28 cellular contexts compared by ENCODE assay signal in genomic region chr3:126891791-126892190, GRCh38.
"Had no signal": no experiment of that assay in that cellular context is flagged by ENCODE, and none has a peak within 500 bp of the region (broad histone marks: within the 10 kb centered on the region; RNA-seq: fewer than 3 reads in every experiment).

No MANE protein-coding gene starts in this region.

- H3K4me3 Mint-ChIP-seq: nephron progenitor cell; stimulated activated effector memory CD8-positive, alpha-beta T cell treated with anti-CD3 and anti-CD28 coated beads, Interleukin-12 subunit alpha, Interleukin-12 subunit beta, amount 100 ng/mL, for 72 hours had no signal

- H3K9me3 Mint-ChIP-seq: naive thymus-derived CD8-positive, alpha-beta T cell; nephron progenitor cell; stimulated activated effector memory CD8-positive, alpha-beta T cell treated with anti-CD3 and anti-CD28 coated beads, Interleukin-12 subunit alpha, Interleukin-12 subunit beta, amount 100 ng/mL, for 72 hours had no signal

- H3K9me3 ChIP-seq: gastroesophageal sphincter, heart left ventricle, left lung, lower lobe of right lung, pancreas, stomach, thyroid gland, vagina had no signal

- H3K36me3 ChIP-seq: heart left ventricle, left lung, lower lobe of right lung, pancreas, stomach, thyroid gland, vagina had no signal

- H3K4me1 ChIP-seq: left lung, vagina had no signal

- H3K27ac ChIP-seq: dorsolateral prefrontal cortex, epithelial cell of prostate, gastroesophageal sphincter, heart left ventricle, hepatocyte, left lung, lower lobe of right lung, pancreas, stomach, thyroid gland, vagina had no signal

- H3K36me3 Mint-ChIP-seq: stimulated activated effector memory CD8-positive, alpha-beta T cell treated with anti-CD3 and anti-CD28 coated beads, Interleukin-12 subunit alpha, Interleukin-12 subunit beta, amount 100 ng/mL, for 72 hours had no signal

- H3K27me3 ChIP-seq: dorsolateral prefrontal cortex, gastroesophageal sphincter, hepatocyte, pancreas, stomach, thyroid gland, vagina had no signal

- H3K27me3 Mint-ChIP-seq: progenitor cell of endocrine pancreas had no signal

- DNase-seq: cerebellar nuclear complex; effector CD4-positive, alpha-beta T cell; foreskin fibroblast; heart left ventricle; kidney; left cardiac atrium; lower lobe of right lung; naive thymus-derived CD8-positive, alpha-beta T cell; nephron progenitor cell; occipital lobe; pancreas; right cardiac atrium; small intestine; stimulated activated CD4-positive, alpha-beta T cell treated with anti-CD3 and anti-CD28 coated beads, Interleukin-1b, Interleukin-23, amount 100 ng/mL, for 48 hours; stimulated activated CD4-positive, alpha-beta T cell treated with anti-CD3 and anti-CD28 coated beads, Interleukin-4, amount 100 ng/mL, for 1 hour; stimulated activated naive CD4-positive, alpha-beta T cell treated with Interleukin-2 at 50 U/mL for 16 hours; stomach; thyroid gland; trophoblast cell had no signal

- H3K4me3 ChIP-seq: dorsolateral prefrontal cortex, gastroesophageal sphincter, heart left ventricle, hepatocyte, left lung, lower lobe of right lung, pancreas, stomach, thyroid gland, vagina had no signal

- H3K27ac Mint-ChIP-seq: nephron progenitor cell; progenitor cell of endocrine pancreas; stimulated activated effector memory CD8-positive, alpha-beta T cell treated with anti-CD3 and anti-CD28 coated beads, Interleukin-12 subunit alpha, Interleukin-12 subunit beta, amount 100 ng/mL, for 72 hours had no signal

- ATAC-seq: esophagus mucosa; gastroesophageal sphincter; heart left ventricle; left cardiac atrium; left lung; lower lobe of right lung; naive thymus-derived CD8-positive, alpha-beta T cell; pancreas; right cardiac atrium; stimulated activated effector memory CD8-positive, alpha-beta T cell treated with anti-CD3 and anti-CD28 coated beads, Interleukin-12 subunit alpha, Interleukin-12 subunit beta, amount 100 ng/mL, for 72 hours had no signal
